In the genomic region with DNA sequence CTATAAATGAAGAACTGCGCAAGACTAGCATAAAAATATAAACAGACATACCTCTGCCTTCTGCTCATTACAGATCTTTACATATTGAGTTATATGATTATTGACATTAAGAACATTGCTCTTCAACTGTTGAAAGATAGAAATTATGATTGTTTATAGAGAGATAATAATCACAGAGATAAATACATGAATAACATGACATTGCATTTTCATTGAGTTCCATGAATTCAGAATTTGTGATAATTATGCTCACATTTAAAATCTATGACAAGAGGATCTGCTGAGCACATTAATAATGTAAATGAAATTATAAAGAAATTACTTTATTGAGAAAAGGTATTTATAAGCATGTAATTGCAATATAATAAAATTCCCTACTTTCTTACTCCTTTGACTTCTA, we compare ENCODE assay signal across 10 cellular contexts.
"Had no signal": no experiment of that assay in that cellular context is flagged by ENCODE, and none has a peak within 500 bp of the region (broad histone marks: within the 10 kb centered on the region; RNA-seq: fewer than 3 reads in every experiment).

No MANE protein-coding gene starts in this region.

- H3K9me3 ChIP-seq: HAP-1 had no signal

- FAIRE-seq: HepG2 had no signal

- H3K9ac ChIP-seq: GM23248, KMS-11 had no signal

- H3K27ac ChIP-seq: GM23248, HL-60, KMS-11 had no signal

- H3K4me2 ChIP-seq: KMS-11 had no signal

- ATAC-seq: HCT116, HepG2 had no signal

- H3K4me1 ChIP-seq: HAP-1 had no signal

- H3K27ac Mint-ChIP-seq: HFFc6 had no signal

- H3K4me3 Mint-ChIP-seq: HFFc6 had no signal

- DNase-seq: GM23248, GOT3, H7, HFFc6, KBM-7 had no signal

- H3K4me3 ChIP-seq: GM23248, HAP-1 had no signal

- H2AFZ ChIP-seq: GM23248 had no signal
